Comparison of ENCODE assay signal across 23 cellular contexts in the genomic region with DNA sequence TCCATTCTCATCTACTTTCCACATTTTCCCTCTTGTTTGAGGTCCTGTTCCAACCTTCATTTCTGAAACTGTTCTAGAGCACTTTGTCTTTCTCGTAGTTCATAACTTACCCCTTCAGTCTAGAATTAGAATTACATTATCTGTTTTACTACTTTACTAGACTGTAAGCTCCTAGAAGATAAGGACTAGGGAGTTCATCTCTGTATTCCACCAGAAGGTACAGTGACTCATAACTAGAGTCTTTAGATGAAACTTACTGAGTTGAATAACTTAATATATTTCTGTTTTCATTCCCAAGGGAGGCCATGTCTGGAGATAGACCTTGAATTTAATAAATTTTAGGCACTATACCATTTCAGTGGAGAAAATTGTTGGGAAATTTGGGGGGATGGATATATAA. TPM values are rescaled to one million over a fixed set of nuclear protein-coding genes. Genes with fewer than 3 reads are reported as not detected.
DNase-seq lines count a peak whose midpoint lies in the region; ATAC-seq and TF ChIP-seq lines count a peak whose summit lies in the region.
"Had no signal": no experiment of that assay in that cellular context is flagged by ENCODE, and none has a peak within 500 bp of the region (broad histone marks: within the 10 kb centered on the region; RNA-seq: fewer than 3 reads in every experiment).

No MANE protein-coding gene starts in this region.

- H3K36me3 Mint-ChIP-seq in MCF 10A (ENCODE audit: insufficient read depth, unreplicated experiment) (peaks cover 92% of the 10 kb centered on the region), endothelial cell (ENCODE audit: low read depth, unreplicated experiment) (peaks cover 12% of the 10 kb centered on the region)
- H3K36me3 Mint-ChIP-seq in stimulated activated memory B cell treated with anti-CD40 and anti-IgM and Interleukin-4, amounts not matched to agents 10 μg/mL and 1 μg/mL and 100 μg/mL, for 72 hours, result peaks cover 72% of the 10 kb centered on the region
- peaks cover 59 to 69% of the 10 kb centered on the region in 2 donors for H3K36me3 Mint-ChIP-seq in CD4-positive, alpha-beta memory T cell

- no peaks in the 10 kb centered on the region for H3K36me3 ChIP-seq in breast epithelium
- peaks cover 30% of the 10 kb centered on the region for H3K36me3 ChIP-seq in CD4-positive, alpha-beta memory T cell (ENCODE audit: insufficient read depth, low read length)
- H3K36me3 ChIP-seq: thoracic aorta had no signal

- H3K9me3 Mint-ChIP-seq in MCF 10A (ENCODE audit: unreplicated experiment) (no peaks in the 10 kb centered on the region), endothelial cell (ENCODE audit: unreplicated experiment) (no peaks in the 10 kb centered on the region)
- H3K9me3 Mint-ChIP-seq in stimulated activated memory B cell treated with anti-CD40 and anti-IgM and Interleukin-4, amounts not matched to agents 10 μg/mL and 1 μg/mL and 100 μg/mL, for 72 hours, result peaks cover 3% of the 10 kb centered on the region
- no peaks in the 10 kb centered on the region for H3K9me3 Mint-ChIP-seq in CD4-positive, alpha-beta memory T cell
- H3K9me3 Mint-ChIP-seq: neural progenitor cell; T-helper 1 cell treated with Interleukin-12 subunit alpha and Interleukin-12 subunit beta and Interleukin-4 antibody, amounts not matched to agents 30 μg/mL and 1 μg/mL, for 36 hours had no signal

- H3K4me1 ChIP-seq in breast epithelium, result no peaks in the 10 kb centered on the region
- no peaks in the 10 kb centered on the region for H3K4me1 ChIP-seq in CD4-positive, alpha-beta memory T cell (ENCODE audit: insufficient read depth, low read length)
- H3K4me1 ChIP-seq: SJSA1 had no signal

- H3K9me3 ChIP-seq in breast epithelium, result no peaks in the 10 kb centered on the region
- H3K9me3 ChIP-seq in CD4-positive, alpha-beta memory T cell (ENCODE audit: control insufficient read depth in 1 of 2, low read length in 2 of 2), result no peaks in the 10 kb centered on the region
- H3K9me3 ChIP-seq: heart right ventricle, SJSA1, thoracic aorta had no signal

- CTCF ChIA-PET in MCF 10A (lab: Yijun Ruan, JAX), result interaction anchor here (0.6 to 3.7 kb wide), 8 partner anchors 8 to 539 kb away, joined by 3 to 19 read pairs (median 4); no protein-coding TSS in a partner anchor
- CTCF ChIA-PET in CD4-positive, alpha-beta memory T cell (lab: Charles Lee; ENCODE audit: partially characterized antibody), result interaction anchor here (1.4 kb wide), 1 partner anchor 15 kb away, joined by 5 read pairs; no protein-coding TSS in a partner anchor

- TF ChIP-seq CTCF in MCF 10A (IDR thresholded peaks at IDR 0.05; ENCODE audit: unreplicated experiment), result no peak
- no peak for TF ChIP-seq CTCF in breast epithelium (IDR thresholded peaks at IDR 0.05)
- no peak for TF ChIP-seq CTCF in endothelial cell (IDR thresholded peaks at IDR 0.05; ENCODE audit: unreplicated experiment)
- TF ChIP-seq CTCF in omental fat pad (IDR thresholded peaks at IDR 0.05), result no peak

- POLR2A ChIA-PET in MCF 10A (lab: Yijun Ruan, JAX), result interaction anchor here (0.7 to 4.3 kb wide), 4 partner anchors 11 to 557 kb away, joined by 3 to 24 read pairs (median 12); a partner anchor contains a TSS
- POLR2A ChIA-PET in CD4-positive, alpha-beta memory T cell (lab: Charles Lee; ENCODE audit: partially characterized antibody), result no interaction called here

- peak overlapping the region in 1 of 2 donors; percentile 2 for H3K27ac ChIP-seq in breast epithelium
- H3K27ac ChIP-seq in CD4-positive, alpha-beta memory T cell (ENCODE audit: low read depth, low read length), result no peak overlapping the region
- H3K27ac ChIP-seq: C4-2B, neural progenitor cell, SJSA1, thoracic aorta, VCaP had no signal

- DNase-seq in MCF 10A (ENCODE audit: unreplicated experiment) (no peak), breast epithelium (ENCODE audit: low spot score in 2 of 2) (no peak), endothelial cell (ENCODE audit: low spot score) (no peak), ureter (ENCODE audit: low spot score) (no peak), omental fat pad (ENCODE audit: low spot score) (no peak)
- no peak for DNase-seq in CD4-positive, alpha-beta memory T cell
- DNase-seq: activated CD4-positive, alpha-beta T cell treated with anti-CD3 and anti-CD28 coated beads, Interleukin-2, amount 10 ng/mL, durations not matched to agents 7 days and 5 days; activated CD8-positive, alpha-beta memory T cell treated with anti-CD3 and anti-CD28 coated beads, Interleukin-2, amount 50 U/mL, for 4 hours; activated gamma-delta T cell; aorta; effector CD4-positive, alpha-beta T cell; heart right ventricle; NCI-H1417 treated with DMSO at 0.1 percent for 48 hours; NCI-H510A had no signal

- H3K4me1 Mint-ChIP-seq in MCF 10A (ENCODE audit: insufficient read depth, unreplicated experiment) (peaks cover 54% of the 10 kb centered on the region), endothelial cell (ENCODE audit: unreplicated experiment) (no peaks in the 10 kb centered on the region)
- peaks cover 18% of the 10 kb centered on the region for H3K4me1 Mint-ChIP-seq in stimulated activated memory B cell treated with anti-CD40 and anti-IgM and Interleukin-4, amounts not matched to agents 10 μg/mL and 1 μg/mL and 100 μg/mL, for 72 hours
- H3K4me1 Mint-ChIP-seq in CD4-positive, alpha-beta memory T cell, result peaks cover 0 to 18% (median 6%) of the 10 kb centered on the region in 4 donors
- H3K4me1 Mint-ChIP-seq: neural progenitor cell had no signal

- H3K27me3 ChIP-seq in breast epithelium, result no peaks in the 10 kb centered on the region
- no peaks in the 10 kb centered on the region for H3K27me3 ChIP-seq in CD4-positive, alpha-beta memory T cell (ENCODE audit: insufficient read depth, low read length)
- H3K27me3 ChIP-seq: heart right ventricle, neural progenitor cell, SJSA1 had no signal

- no peak for TF ChIP-seq POLR2A in breast epithelium (IDR thresholded peaks at IDR 0.05)

- peak; percentile 40 for ATAC-seq in HG02678 (IDR thresholded peaks at IDR 0.05; ENCODE audit: unreplicated experiment)
- no peak for ATAC-seq in stimulated activated memory B cell treated with anti-CD40 and anti-IgM and Interleukin-4, amounts not matched to agents 10 μg/mL and 1 μg/mL and 100 μg/mL, for 72 hours
- ATAC-seq in omental fat pad (ENCODE audit: low FRiP score), result no peak
- ATAC-seq: heart right ventricle, Panc1 had no signal

- H3K27me3 Mint-ChIP-seq in MCF 10A (ENCODE audit: insufficient read depth, unreplicated experiment) (no peaks in the 10 kb centered on the region), endothelial cell (ENCODE audit: unreplicated experiment) (no peaks in the 10 kb centered on the region)
- H3K27me3 Mint-ChIP-seq in stimulated activated memory B cell treated with anti-CD40 and anti-IgM and Interleukin-4, amounts not matched to agents 10 μg/mL and 1 μg/mL and 100 μg/mL, for 72 hours, result no peaks in the 10 kb centered on the region
- H3K27me3 Mint-ChIP-seq in CD4-positive, alpha-beta memory T cell, result no peaks in the 10 kb centered on the region
- H3K27me3 Mint-ChIP-seq: activated CD4-positive, alpha-beta T cell treated with anti-CD3 and anti-CD28 coated beads, Interleukin-2, amount 10 ng/mL, durations not matched to agents 7 days and 5 days had no signal

- BruUV-seq in MCF 10A (replicated peaks; lab: Mats Ljungman, UMichigan), result no TSS peak

- no peak overlapping the region for H3K4me3 ChIP-seq in breast epithelium
- no peak overlapping the region for H3K4me3 ChIP-seq in CD4-positive, alpha-beta memory T cell (ENCODE audit: low read length in 2 of 2)
- H3K4me3 ChIP-seq: heart right ventricle, neural progenitor cell, SJSA1, thoracic aorta had no signal

- peak overlapping the region; percentile 58 for H3K27ac Mint-ChIP-seq in MCF 10A (ENCODE audit: low read depth, unreplicated experiment)
- H3K27ac Mint-ChIP-seq in endothelial cell (ENCODE audit: unreplicated experiment), result no peak overlapping the region
- H3K27ac Mint-ChIP-seq in stimulated activated memory B cell treated with anti-CD40 and anti-IgM and Interleukin-4, amounts not matched to agents 10 μg/mL and 1 μg/mL and 100 μg/mL, for 72 hours, result peak overlapping the region; percentile 21
- H3K27ac Mint-ChIP-seq in CD4-positive, alpha-beta memory T cell, result peak overlapping the region in 1 of 7 donors; percentile 13
- H3K27ac Mint-ChIP-seq: activated CD4-positive, alpha-beta T cell treated with anti-CD3 and anti-CD28 coated beads, Interleukin-2, amount 10 ng/mL, durations not matched to agents 7 days and 5 days; neural progenitor cell; T-helper 1 cell treated with Interleukin-12 subunit alpha and Interleukin-12 subunit beta and Interleukin-4 antibody, amounts not matched to agents 30 μg/mL and 1 μg/mL, for 36 hours had no signal

- intact Hi-C loops in MCF 10A (cut with micrococcal nuclease), result no loop called here
- intact Hi-C loops in breast epithelium (cut with DNase I; ENCODE audit: low total_unique reads), result no loop called here
- intact Hi-C loops in CD4-positive, alpha-beta memory T cell (cut with micrococcal nuclease), result no loop called here

- H3K4me3 Mint-ChIP-seq in MCF 10A (ENCODE audit: unreplicated experiment) (no peak overlapping the region), endothelial cell (ENCODE audit: unreplicated experiment) (peak overlapping the region; percentile 15)
- H3K4me3 Mint-ChIP-seq in stimulated activated memory B cell treated with anti-CD40 and anti-IgM and Interleukin-4, amounts not matched to agents 10 μg/mL and 1 μg/mL and 100 μg/mL, for 72 hours, result no peak overlapping the region
- no peak overlapping the region for H3K4me3 Mint-ChIP-seq in CD4-positive, alpha-beta memory T cell
- H3K4me3 Mint-ChIP-seq: activated CD4-positive, alpha-beta T cell treated with anti-CD3 and anti-CD28 coated beads, Interleukin-2, amount 10 ng/mL, durations not matched to agents 7 days and 5 days; neural progenitor cell; T-helper 1 cell treated with Interleukin-12 subunit alpha and Interleukin-12 subunit beta and Interleukin-4 antibody, amounts not matched to agents 30 μg/mL and 1 μg/mL, for 36 hours had no signal

RNA-seq across cellular contexts. Expression of a gene that starts 38.7 kb away (rescaled TPM):
- total RNA-seq in MCF 10A (2022), result 279 and 282 TPM in 2 replicates
- 100 to 1,000 TPM in 2 of 3 donors, 10 to 100 TPM in 1; 98.6 to 128 (median 107) TPM for total RNA-seq in breast epithelium
- total RNA-seq in endothelial cell (ENCODE audit: unreplicated experiment), result 213 TPM
- 100 to 1,000 TPM; 189 to 193 TPM for total RNA-seq in CD4-positive, alpha-beta memory T cell
- polyA plus RNA-seq in CD4-positive, alpha-beta memory T cell, result 100 to 1,000 TPM; 178 to 188 TPM
- 209 TPM for total RNA-seq in ureter
- 100 to 1,000 TPM; 110 to 180 (median 114) TPM for total RNA-seq in omental fat pad

RNA-seq across cellular contexts. Expression of a gene that starts 52.0 kb away (rescaled TPM):
- 155 and 168 TPM in 2 replicates for total RNA-seq in MCF 10A (2022)
- 100 to 1,000 TPM; 119 to 138 (median 120) TPM for total RNA-seq in breast epithelium
- 106 TPM for total RNA-seq in endothelial cell (ENCODE audit: unreplicated experiment)
- total RNA-seq in CD4-positive, alpha-beta memory T cell, result 10 to 100 TPM; 28.2 to 31.0 TPM
- 10 to 100 TPM; 42.8 to 64.5 TPM for polyA plus RNA-seq in CD4-positive, alpha-beta memory T cell
- total RNA-seq in ureter, result 88.6 TPM
- total RNA-seq in omental fat pad, result 100 to 1,000 TPM in 2 of 4 donors, 10 to 100 TPM in 2; 81.5 to 162 (median 109) TPM
